26 cellular contexts compared by ENCODE assay signal in genomic region chr7:43791665-43792064, GRCh38. TPM values are rescaled to one million over a fixed set of nuclear protein-coding genes. Genes with fewer than 3 reads are reported as not detected.
A peak's percentile ranks its signal among the peaks of the same experiment; 100 is the strongest.
DNase-seq lines count a peak whose midpoint lies in the region; ATAC-seq and TF ChIP-seq lines count a peak whose summit lies in the region.
"Had no signal": no experiment of that assay in that cellular context is flagged by ENCODE, and none has a peak within 500 bp of the region (broad histone marks: within the 10 kb centered on the region; RNA-seq: fewer than 3 reads in every experiment).

No MANE protein-coding gene starts in this region.

- H3K27me3 Mint-ChIP-seq in endothelial cell (ENCODE audit: unreplicated experiment) (peaks cover 3% of the 10 kb centered on the region), osteocyte (ENCODE audit: unreplicated experiment) (peaks cover 2% of the 10 kb centered on the region)
- H3K27me3 Mint-ChIP-seq: activated B cell treated with CpG ODN at 0.5 μM for 24 hours; CD4-positive, alpha-beta memory T cell; natural killer cell treated with Interleukin-12 subunit alpha and Interleukin-12 subunit beta and Interleukin-15 and Interleukin-18, amount 100 ng/mL, for 72 hours; T-helper 17 cell had no signal

- no peak for TF ChIP-seq POLR2A in NB4 (IDR thresholded peaks at IDR 0.05; ENCODE audit: extremely low read depth, insufficient read length)

- H3K27ac Mint-ChIP-seq in endothelial cell (ENCODE audit: unreplicated experiment) (peak overlapping the region; percentile 44), osteocyte (ENCODE audit: unreplicated experiment) (no peak overlapping the region)
- H3K27ac Mint-ChIP-seq: activated B cell treated with CpG ODN at 0.5 μM for 24 hours; activated CD8-positive, alpha-beta T cell treated with anti-CD3 and anti-CD28 coated beads, Interleukin-2, amount 10 ng/mL, durations not matched to agents 7 days and 5 days; activated naive CD4-positive, alpha-beta T cell treated with anti-CD3 and anti-CD28 coated beads for 36 hours; natural killer cell treated with Interleukin-12 subunit alpha and Interleukin-12 subunit beta and Interleukin-15 and Interleukin-18, amount 100 ng/mL, for 72 hours; T-helper 17 cell had no signal

- TF ChIP-seq CTCF in NB4 (IDR thresholded peaks at IDR 0.05; ENCODE audit: low read depth, low read length) (no peak), endothelial cell (IDR thresholded peaks at IDR 0.05; ENCODE audit: unreplicated experiment) (no peak), osteocyte (IDR thresholded peaks at IDR 0.05) (no peak)

- peaks cover 17% of the 10 kb centered on the region for H3K4me1 Mint-ChIP-seq in endothelial cell (ENCODE audit: unreplicated experiment)
- no peaks in the 10 kb centered on the region for H3K4me1 Mint-ChIP-seq in osteocyte (ENCODE audit: unreplicated experiment)
- H3K4me1 Mint-ChIP-seq: activated B cell treated with CpG ODN at 0.5 μM for 24 hours had no signal

- H3K4me3 Mint-ChIP-seq in endothelial cell (ENCODE audit: unreplicated experiment) = no peak overlapping the region
- H3K4me3 Mint-ChIP-seq in osteocyte (ENCODE audit: unreplicated experiment) = no peak overlapping the region
- H3K4me3 Mint-ChIP-seq: activated B cell treated with CpG ODN at 0.5 μM for 24 hours; activated CD8-positive, alpha-beta T cell treated with anti-CD3 and anti-CD28 coated beads, Interleukin-2, amount 10 ng/mL, durations not matched to agents 7 days and 5 days; activated naive CD4-positive, alpha-beta T cell treated with anti-CD3 and anti-CD28 coated beads for 36 hours; activated T-cell treated with anti-CD3 and anti-CD28 coated beads, Interleukin-2, amount 50 U/mL, for 4 hours; CD4-positive, alpha-beta memory T cell; natural killer cell treated with Interleukin-12 subunit alpha and Interleukin-12 subunit beta and Interleukin-15 and Interleukin-18, amount 100 ng/mL, for 72 hours; T-helper 17 cell had no signal

- H3K36me3 Mint-ChIP-seq in endothelial cell (ENCODE audit: low read depth, unreplicated experiment) (peaks cover under 1% of the 10 kb centered on the region), osteocyte (ENCODE audit: unreplicated experiment) (peaks cover 11% of the 10 kb centered on the region)

- DNase-seq in GF-D8 (lab: John Stamatoyannopoulos, UW) = peak; percentile 59
- peak; percentile 76 for DNase-seq in NB4 (ENCODE audit: low read depth)
- no peak for DNase-seq in endothelial cell (ENCODE audit: low spot score)
- DNase-seq in osteocyte (ENCODE audit: extremely low spot score, unreplicated experiment) = peak; percentile 19
- no peak for DNase-seq in DMS114 treated with DMSO at 0.1 percent for 48 hours (lab: John Stamatoyannopoulos, UW; ENCODE audit: unreplicated experiment)
- no peak for DNase-seq in SW 1271 (lab: John Stamatoyannopoulos, UW)
- no peak for DNase-seq in mesenteric fat pad (ENCODE audit: low spot score)
- DNase-seq: activated B cell treated with CpG ODN at 0.5 μM for 24 hours; activated CD8-positive, alpha-beta T cell treated with anti-CD3 and anti-CD28 coated beads, Interleukin-2, amount 10 ng/mL, durations not matched to agents 7 days and 5 days; activated naive CD4-positive, alpha-beta T cell treated with anti-CD3 and anti-CD28 coated beads for 36 hours; activated T-cell treated with anti-CD3 and anti-CD28 coated beads, Interleukin-2, amount 50 U/mL, for 4 hours; caudate nucleus; CD4-positive, alpha-beta memory T cell; DMS79; mesenchymal stem cell; NCI-H1417; NCI-H2107; NCI-H524 treated with DMSO at 0.1 percent for 48 hours; SHP77 treated with DMSO at 0.1 percent for 48 hours; stimulated activated naive CD4-positive, alpha-beta T cell; T-helper 17 cell had no signal

- H3K9me3 Mint-ChIP-seq in endothelial cell (ENCODE audit: unreplicated experiment) (no peaks in the 10 kb centered on the region), osteocyte (ENCODE audit: unreplicated experiment) (no peaks in the 10 kb centered on the region)
- H3K9me3 Mint-ChIP-seq: activated B cell treated with CpG ODN at 0.5 μM for 24 hours; activated naive CD4-positive, alpha-beta T cell treated with anti-CD3 and anti-CD28 coated beads for 36 hours; activated T-cell treated with anti-CD3 and anti-CD28 coated beads, Interleukin-2, amount 50 U/mL, for 4 hours; CD4-positive, alpha-beta memory T cell; natural killer cell treated with Interleukin-12 subunit alpha and Interleukin-12 subunit beta and Interleukin-15 and Interleukin-18, amount 100 ng/mL, for 72 hours had no signal

- ATAC-seq in GM18858 (IDR thresholded peaks at IDR 0.05; ENCODE audit: unreplicated experiment) = no peak
- ATAC-seq: activated CD8-positive, alpha-beta T cell treated with anti-CD3 and anti-CD28 coated beads, Interleukin-2, amount 10 ng/mL, durations not matched to agents 7 days and 5 days; activated T-cell treated with anti-CD3 and anti-CD28 coated beads, Interleukin-2, amount 50 U/mL, for 4 hours; HCT116; natural killer cell treated with Interleukin-12 subunit alpha and Interleukin-12 subunit beta and Interleukin-15 and Interleukin-18, amount 100 ng/mL, for 72 hours; T-helper 17 cell had no signal

- H3K4me3 ChIP-seq in NB4 (ENCODE audit: low read depth, low read length) = no peak overlapping the region
- H3K4me3 ChIP-seq: skin epidermis, tibial artery had no signal

RNA-seq across cellular contexts. Expression of gene BLVRA, which starts 33.2 kb away (rescaled TPM):
- 18.2 TPM for total RNA-seq in endothelial cell (ENCODE audit: unreplicated experiment)
- 19.0 and 21.2 TPM in 2 replicates for total RNA-seq in osteocyte
- 82.4 TPM for total RNA-seq in mesenteric fat pad

Comparison
In these comparisons a context has a peak if more than half of its experiments do, and no peak if none do; other contexts are left out.
1. DNase-seq: peak in GF-D8 (single experiment), NB4 (single experiment) and osteocyte (single experiment); none in endothelial cell (single experiment), DMS114 treated with DMSO at 0.1 percent for 48 hours (single experiment), SW 1271 (0 of 2) and mesenteric fat pad (single experiment).